In the genomic region with DNA sequence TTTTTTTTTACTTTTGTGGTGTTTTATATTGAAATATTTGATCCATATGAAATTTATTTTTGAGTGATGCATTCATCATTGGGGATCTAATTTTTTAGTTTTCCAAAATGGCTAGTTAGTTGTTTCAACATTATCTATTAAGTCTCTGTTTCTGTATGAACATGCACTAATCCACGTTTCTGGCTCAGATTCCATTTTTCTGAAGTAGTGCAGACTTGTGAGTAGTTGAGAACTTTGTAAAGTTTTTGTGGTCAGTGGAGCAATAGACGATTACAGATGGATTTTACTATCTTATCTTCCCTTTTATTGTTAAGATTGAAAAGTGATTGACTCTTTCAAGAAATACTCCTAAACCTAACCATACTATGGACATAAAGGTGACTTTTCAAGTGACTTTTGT, we compare ENCODE assay signal across 17 cellular contexts. TPM values are rescaled to one million over a fixed set of nuclear protein-coding genes. Genes with fewer than 3 reads are reported as not detected.
A peak's percentile ranks its signal among the peaks of the same experiment; 100 is the strongest.
DNase-seq lines count a peak whose midpoint lies in the region; ATAC-seq, FAIRE-seq and TF ChIP-seq lines count a peak whose summit lies in the region.
"Had no signal": no experiment of that assay in that cellular context is flagged by ENCODE, and none has a peak within 500 bp of the region (broad histone marks: within the 10 kb centered on the region; RNA-seq: fewer than 3 reads in every experiment).

No MANE protein-coding gene starts in this region.

- H3K9me2 ChIP-seq in hepatocyte (replicated peaks; ENCODE audit: insufficient read depth), result no peaks in the 10 kb centered on the region

- H3K4me2 ChIP-seq in hepatocyte, result no peak overlapping the region

- FAIRE-seq in kidney (lab: Jason Lieb, UNC), result no peak

- intact Hi-C loops in kidney (cut with DNase I), result no loop called here

- H3K4me3 ChIP-seq in ACC112 (ENCODE audit: low read depth, low read length) (peak overlapping the region; percentile 60), hepatocyte (no peak overlapping the region), kidney (ENCODE audit: low read length in 2 of 2) (no peak overlapping the region)
- H3K4me3 ChIP-seq: SJSA1 had no signal

- H3K79me2 ChIP-seq in ACC112 (ENCODE audit: control insufficient read depth, insufficient read depth, low read length, unreplicated experiment), result peaks cover 63% of the 10 kb centered on the region
- H3K79me2 ChIP-seq in hepatocyte, result peaks cover 21% of the 10 kb centered on the region
- H3K79me2 ChIP-seq: parathyroid adenoma had no signal

- DNase-seq in GM04504 (ENCODE audit: low read depth) (peak; percentile 11), amniotic epithelial cell (ENCODE audit: low read depth) (peak; percentile 96), hepatocyte (ENCODE audit: low spot score) (no peak), kidney (no peak), NCI-H2196 treated with DMSO at 0.1 percent for 48 hours (lab: John Stamatoyannopoulos, UW; ENCODE audit: unreplicated experiment) (no peak), mesenteric fat pad (ENCODE audit: low spot score) (no peak)
- DNase-seq: activated T-cell treated with anti-CD3 and anti-CD28 coated beads for 4 hours; anterior cingulate cortex; H9; NCI-H1105 treated with DMSO at 0.1 percent for 48 hours; NCI-H69; stimulated activated CD4-positive, alpha-beta T cell treated with anti-CD3 and anti-CD28 coated beads, Interleukin-1b, Interleukin-23, amount 100 ng/mL, for 48 hours had no signal

- no peaks in the 10 kb centered on the region for H3K9me3 ChIP-seq in hepatocyte (ENCODE audit: low read depth)
- no peaks in the 10 kb centered on the region for H3K9me3 ChIP-seq in kidney (ENCODE audit: control insufficient read depth in 1 of 2, low read length in 2 of 2)
- H3K9me3 ChIP-seq: SJSA1 had no signal

- H4K20me1 ChIP-seq in hepatocyte (ENCODE audit: insufficient read depth, poor library complexity, severe bottlenecking), result no peaks in the 10 kb centered on the region

- no peaks in the 10 kb centered on the region for H3K27me3 ChIP-seq in ACC112 (ENCODE audit: insufficient read depth, low read length)
- no peaks in the 10 kb centered on the region for H3K27me3 ChIP-seq in hepatocyte
- H3K27me3 ChIP-seq: SJSA1 had no signal

- H3K36me3 ChIP-seq in ACC112 (ENCODE audit: insufficient read depth, low read length) (peaks cover 20% of the 10 kb centered on the region), hepatocyte (replicated peaks; ENCODE audit: insufficient read depth, low read depth) (no peaks in the 10 kb centered on the region), kidney (ENCODE audit: control insufficient read depth in 1 of 2, insufficient read depth in 2 of 2, low read length in 2 of 2) (no peaks in the 10 kb centered on the region)

- ATAC-seq in GM19452 (IDR thresholded peaks at IDR 0.05; ENCODE audit: unreplicated experiment), result no peak

- H3K4me1 ChIP-seq in ACC112 (ENCODE audit: control insufficient read depth, insufficient read depth, low read length, unreplicated experiment) (peaks cover 35% of the 10 kb centered on the region), hepatocyte (ENCODE audit: insufficient read depth) (no peaks in the 10 kb centered on the region), kidney (ENCODE audit: control insufficient read depth in 1 of 2, insufficient read depth in 1 of 2, low read depth in 1 of 2, low read length in 2 of 2) (no peaks in the 10 kb centered on the region)
- H3K4me1 ChIP-seq: parathyroid adenoma had no signal

- TF ChIP-seq CTCF in hepatocyte (IDR thresholded peaks at IDR 0.05; ENCODE audit: poor library complexity) (no peak), kidney (IDR thresholded peaks at IDR 0.05; ENCODE audit: borderline replicate concordance, extremely low read depth, insufficient read depth) (no peak)

- H3K9ac ChIP-seq in kidney (ENCODE audit: low read length in 2 of 2), result no peak overlapping the region
- H3K9ac ChIP-seq: parathyroid adenoma had no signal

- peak overlapping the region; percentile 96 for H3K27ac ChIP-seq in ACC112 (ENCODE audit: low read depth, low read length)
- peak overlapping the region; percentile 56 for H3K27ac ChIP-seq in hepatocyte
- no peak overlapping the region for H3K27ac ChIP-seq in kidney (ENCODE audit: low read depth in 2 of 2, low read length in 2 of 2)
- H3K27ac ChIP-seq: C4-2B, parathyroid adenoma, SJSA1 had no signal

- no peak overlapping the region for H2AFZ ChIP-seq in ACC112 (ENCODE audit: low read length, unreplicated experiment)
- no peak overlapping the region for H2AFZ ChIP-seq in hepatocyte
- H2AFZ ChIP-seq: parathyroid adenoma had no signal

- 60% methylated on average over 2 of the region's 2 CpGs for WGBS in hepatocyte (ENCODE audit: low lambda C conversion rate, missing lambda C conversion rate)

RNA-seq across cellular contexts. Expression of gene SOAT1, which starts 16.7 kb away (rescaled TPM):
- 20.8 and 28.9 TPM in 2 replicates for total RNA-seq in hepatocyte
- 28.9 and 40.4 TPM in 2 replicates for polyA plus RNA-seq in hepatocyte
- 58.1 TPM for total RNA-seq in kidney
- 6.8 TPM for polyA plus RNA-seq in kidney (ENCODE audit: insufficient read depth, low read depth, low replicate concordance)
- total RNA-seq in mesenteric fat pad, result 59.2 TPM

RNA-seq across cellular contexts. Expression of gene AXDND1, which starts 55.5 kb away (rescaled TPM):
- 0.13 TPM in 1 of 2 replicates, not detected in the other for total RNA-seq in hepatocyte
- 0.27 and 0.90 TPM in 2 replicates for polyA plus RNA-seq in hepatocyte
- total RNA-seq in kidney, result 0.57 TPM
- not detected for polyA plus RNA-seq in kidney (ENCODE audit: insufficient read depth, low read depth, low replicate concordance)
- total RNA-seq in mesenteric fat pad, result not detected

Comparison
In these comparisons a context has a peak if more than half of its experiments do, and no peak if none do; other contexts are left out.
1. H3K27ac ChIP-seq: peak in ACC112 (single experiment) and hepatocyte (single experiment); none in kidney (0 of 2).
2. DNase-seq: peak in GM04504 (single experiment) and amniotic epithelial cell (single experiment); none in hepatocyte (single experiment), kidney (single experiment), NCI-H2196 treated with DMSO at 0.1 percent for 48 hours (single experiment) and mesenteric fat pad (single experiment).